1 cellular context compared by ENCODE assay signal in the genomic region with DNA sequence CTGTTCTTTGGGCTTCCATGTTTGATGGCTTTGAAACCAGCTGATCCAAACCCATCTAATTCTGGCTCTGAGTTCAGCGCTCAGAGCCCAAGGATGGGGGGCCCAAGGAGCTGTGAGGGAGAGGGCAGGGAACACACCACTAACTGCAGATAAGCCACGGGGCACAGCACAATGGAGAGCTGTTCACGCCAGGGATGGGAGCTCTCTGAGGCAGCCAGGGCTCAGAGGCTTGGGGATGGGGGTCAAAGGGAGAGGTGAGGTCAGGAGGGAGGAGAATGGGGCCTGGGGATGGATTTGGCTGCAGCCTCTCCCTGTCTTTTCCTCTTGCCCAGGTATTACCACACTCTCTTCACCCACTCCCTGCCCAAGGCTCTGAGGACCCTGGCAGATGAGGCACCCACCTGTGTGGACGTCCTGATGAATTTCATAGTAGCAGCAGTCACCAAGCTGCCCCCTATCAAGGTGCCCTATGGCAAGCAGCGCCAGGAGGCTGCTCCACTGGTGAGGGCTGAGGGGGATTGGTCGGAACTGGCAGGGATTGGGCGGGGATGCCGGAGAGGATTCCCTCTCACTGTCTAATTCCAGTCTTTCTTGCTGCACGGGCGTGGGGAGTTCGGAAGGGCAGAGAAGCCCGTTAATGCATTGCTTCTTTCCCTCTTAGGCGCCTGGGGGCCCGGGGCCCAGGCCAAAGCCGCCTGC.
TF ChIP-seq lines count a peak whose summit lies in the region.

No MANE protein-coding gene starts in this region.

TF ChIP-seq in K562, 482 proteins besides CTCF, POLR2A, EP300 and RAD21 (continued from another document):
- TF ChIP-seq, protein P1, sequence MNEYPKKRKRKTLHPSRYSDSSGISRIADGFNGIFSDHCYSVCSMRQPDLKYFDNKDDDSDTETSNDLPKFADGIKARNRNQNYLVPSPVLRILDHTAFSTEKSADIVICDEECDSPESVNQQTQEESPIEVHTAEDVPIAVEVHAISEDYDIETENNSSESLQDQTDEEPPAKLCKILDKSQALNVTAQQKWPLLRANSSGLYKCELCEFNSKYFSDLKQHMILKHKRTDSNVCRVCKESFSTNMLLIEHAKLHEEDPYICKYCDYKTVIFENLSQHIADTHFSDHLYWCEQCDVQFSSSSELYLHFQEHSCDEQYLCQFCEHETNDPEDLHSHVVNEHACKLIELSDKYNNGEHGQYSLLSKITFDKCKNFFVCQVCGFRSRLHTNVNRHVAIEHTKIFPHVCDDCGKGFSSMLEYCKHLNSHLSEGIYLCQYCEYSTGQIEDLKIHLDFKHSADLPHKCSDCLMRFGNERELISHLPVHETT (CRISPR knock-in tag; conservative IDR thresholded peaks at IDR 0.05 in 1 of 2, IDR thresholded peaks at IDR 0.05 in 1 of 2), result no peak
- TF ChIP-seq ZNF583 (CRISPR knock-in tag; IDR thresholded peaks at IDR 0.05), result no peak
- no peak for TF ChIP-seq NFE2L1 (tag; IDR thresholded peaks at IDR 0.05; ENCODE audit: borderline replicate concordance, low read depth)
- TF ChIP-seq, protein P2, sequence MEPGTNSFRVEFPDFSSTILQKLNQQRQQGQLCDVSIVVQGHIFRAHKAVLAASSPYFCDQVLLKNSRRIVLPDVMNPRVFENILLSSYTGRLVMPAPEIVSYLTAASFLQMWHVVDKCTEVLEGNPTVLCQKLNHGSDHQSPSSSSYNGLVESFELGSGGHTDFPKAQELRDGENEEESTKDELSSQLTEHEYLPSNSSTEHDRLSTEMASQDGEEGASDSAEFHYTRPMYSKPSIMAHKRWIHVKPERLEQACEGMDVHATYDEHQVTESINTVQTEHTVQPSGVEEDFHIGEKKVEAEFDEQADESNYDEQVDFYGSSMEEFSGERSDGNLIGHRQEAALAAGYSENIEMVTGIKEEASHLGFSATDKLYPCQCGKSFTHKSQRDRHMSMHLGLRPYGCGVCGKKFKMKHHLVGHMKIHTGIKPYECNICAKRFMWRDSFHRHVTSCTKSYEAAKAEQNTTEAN (CRISPR knock-in tag; IDR thresholded peaks at IDR 0.05), result 0 out of 2 replicates have a peak, but pooled peaks have one; percentile 15
- TF ChIP-seq, protein P3, sequence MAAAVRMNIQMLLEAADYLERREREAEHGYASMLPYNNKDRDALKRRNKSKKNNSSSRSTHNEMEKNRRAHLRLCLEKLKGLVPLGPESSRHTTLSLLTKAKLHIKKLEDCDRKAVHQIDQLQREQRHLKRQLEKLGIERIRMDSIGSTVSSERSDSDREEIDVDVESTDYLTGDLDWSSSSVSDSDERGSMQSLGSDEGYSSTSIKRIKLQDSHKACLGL (CRISPR knock-in tag; IDR thresholded peaks at IDR 0.05; ENCODE audit: borderline replicate concordance, poor library complexity, severe bottlenecking), result peak; percentile 2
- no peak for TF ChIP-seq HMG20A (CRISPR knock-in tag; conservative IDR thresholded peaks at IDR 0.05)
- TF ChIP-seq, protein P4, sequence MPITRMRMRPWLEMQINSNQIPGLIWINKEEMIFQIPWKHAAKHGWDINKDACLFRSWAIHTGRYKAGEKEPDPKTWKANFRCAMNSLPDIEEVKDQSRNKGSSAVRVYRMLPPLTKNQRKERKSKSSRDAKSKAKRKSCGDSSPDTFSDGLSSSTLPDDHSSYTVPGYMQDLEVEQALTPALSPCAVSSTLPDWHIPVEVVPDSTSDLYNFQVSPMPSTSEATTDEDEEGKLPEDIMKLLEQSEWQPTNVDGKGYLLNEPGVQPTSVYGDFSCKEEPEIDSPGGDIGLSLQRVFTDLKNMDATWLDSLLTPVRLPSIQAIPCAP (CRISPR knock-in tag; IDR thresholded peaks at IDR 0.05; ENCODE audit: borderline replicate concordance), result no peak
- no peak for TF ChIP-seq KDM2B (CRISPR knock-in tag; IDR thresholded peaks at IDR 0.05)
- TF ChIP-seq, protein P5, sequence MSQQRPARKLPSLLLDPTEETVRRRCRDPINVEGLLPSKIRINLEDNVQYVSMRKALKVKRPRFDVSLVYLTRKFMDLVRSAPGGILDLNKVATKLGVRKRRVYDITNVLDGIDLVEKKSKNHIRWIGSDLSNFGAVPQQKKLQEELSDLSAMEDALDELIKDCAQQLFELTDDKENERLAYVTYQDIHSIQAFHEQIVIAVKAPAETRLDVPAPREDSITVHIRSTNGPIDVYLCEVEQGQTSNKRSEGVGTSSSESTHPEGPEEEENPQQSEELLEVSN (IDR thresholded peaks at IDR 0.05; ENCODE audit: borderline replicate concordance in 1 of 2, extremely low read depth in 1 of 2, insufficient read depth in 1 of 2, insufficient read length in 1 of 2, low read depth in 1 of 2, low read length in 1 of 2, poor library complexity in 1 of 2, severe bottlenecking in 1 of 2), result no peak
TF ChIP-seq in K562: peak in this region for 15.
